1 cellular context compared by ENCODE assay signal in the genomic region with DNA sequence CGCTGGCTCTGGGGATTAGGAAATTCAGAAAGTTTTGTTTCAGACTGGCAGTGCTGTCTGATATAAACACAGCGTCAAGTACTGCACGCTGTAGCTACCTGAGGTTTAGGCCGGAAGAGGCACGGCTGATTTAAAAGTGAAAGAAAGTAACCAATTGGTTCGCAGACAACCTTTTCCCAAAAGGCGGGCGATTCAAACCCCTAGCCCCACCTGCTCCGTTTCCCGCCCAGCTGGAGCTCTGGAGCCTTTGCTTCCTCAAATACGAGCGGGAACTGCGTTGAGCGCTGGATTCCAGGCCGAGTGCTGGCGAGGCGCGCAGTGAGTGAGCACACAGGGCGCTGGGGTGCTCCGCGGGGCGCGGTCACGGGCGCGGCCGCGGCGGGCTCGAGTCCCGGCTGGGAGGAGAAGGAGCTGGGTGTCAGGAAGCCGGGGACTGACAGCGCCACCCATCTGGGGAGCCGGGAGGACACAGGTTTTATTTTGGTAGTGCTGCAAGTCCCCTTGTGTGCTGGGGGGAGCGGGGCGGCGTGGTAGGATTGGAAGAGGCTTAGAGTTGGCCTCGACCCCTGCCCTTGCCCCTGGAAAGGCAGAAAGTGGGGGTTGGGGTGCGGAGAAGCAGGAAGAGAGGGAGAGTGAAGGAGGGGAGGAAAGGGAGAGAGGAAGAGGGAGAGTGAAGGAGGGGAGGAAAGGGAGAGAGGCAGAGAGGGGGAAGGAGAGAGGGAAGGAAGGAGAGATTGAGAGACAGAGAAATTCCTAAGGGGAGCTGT.
A peak's percentile ranks its signal among the peaks of the same experiment; 100 is the strongest.
TF ChIP-seq lines count a peak whose summit lies in the region.

No MANE protein-coding gene starts in this region.

TF ChIP-seq in SK-N-SH, 30 proteins besides CTCF, POLR2A, EP300 and RAD21 (continued from another document):
- 0 out of 2 replicates have a peak, but pooled peaks have one; percentile 44 for TF ChIP-seq SIN3A (IDR thresholded peaks at IDR 0.05; ENCODE audit: borderline replicate concordance, low read depth, low read length)
- no peak for TF ChIP-seq JUND (IDR thresholded peaks at IDR 0.05)
- no peak for TF ChIP-seq TCF12 (IDR thresholded peaks at IDR 0.05)
TF ChIP-seq in SK-N-SH: peak in this region for 3.
